19 cellular contexts compared by ENCODE assay signal in genomic region chr15:30974112-30974511, GRCh38.
"Had no signal": no experiment of that assay in that cellular context is flagged by ENCODE, and none has a peak within 500 bp of the region (broad histone marks: within the 10 kb centered on the region; RNA-seq: fewer than 3 reads in every experiment).

No MANE protein-coding gene starts in this region.

- H3K4me3 ChIP-seq: colonic mucosa, gastroesophageal sphincter, pancreas, psoas muscle, upper lobe of right lung had no signal

- H3K27ac ChIP-seq: colonic mucosa, epithelial cell of prostate, gastroesophageal sphincter, pancreas, psoas muscle, upper lobe of right lung had no signal

- H3K36me3 ChIP-seq: colonic mucosa, pancreas had no signal

- H3K9me3 ChIP-seq: colonic mucosa, gastroesophageal sphincter, pancreas, psoas muscle, upper lobe of right lung had no signal

- H3K27me3 ChIP-seq: colonic mucosa, gastroesophageal sphincter, pancreas, upper lobe of right lung had no signal

- ATAC-seq: gastroesophageal sphincter, left colon, pancreas, psoas muscle, right cardiac atrium, upper lobe of right lung had no signal

- DNase-seq: activated CD4-positive, alpha-beta memory T cell treated with anti-CD3 and anti-CD28 coated beads for 36 hours; activated CD4-positive, alpha-beta T cell treated with anti-CD3 and anti-CD28 coated beads for 4 hours; activated CD4-positive, CD25-positive, alpha-beta regulatory T cell; activated naive CD4-positive, alpha-beta T cell treated with Interleukin-2 at 50 U/mL for 16 hours; activated naive CD8-positive, alpha-beta T cell treated with anti-CD3 and anti-CD28 coated beads for 36 hours; activated T-cell treated with anti-CD3 and anti-CD28 coated beads, Interleukin-2, amount 50 U/mL, for 48 hours; central memory CD4-positive, alpha-beta T cell; colonic mucosa; endodermal cell; islet precursor cell; left colon; pancreas; psoas muscle; right cardiac atrium; stimulated activated CD4-positive, alpha-beta T cell treated with anti-CD3 and anti-CD28 coated beads, Interleukin-4, amount 100 ng/mL, for 24 hours; stimulated activated naive CD4-positive, alpha-beta T cell treated with Interleukin-2 at 50 U/mL for 16 hours; upper lobe of right lung had no signal
